Comparison of ENCODE assay signal across 1 cellular context in the genomic region with DNA sequence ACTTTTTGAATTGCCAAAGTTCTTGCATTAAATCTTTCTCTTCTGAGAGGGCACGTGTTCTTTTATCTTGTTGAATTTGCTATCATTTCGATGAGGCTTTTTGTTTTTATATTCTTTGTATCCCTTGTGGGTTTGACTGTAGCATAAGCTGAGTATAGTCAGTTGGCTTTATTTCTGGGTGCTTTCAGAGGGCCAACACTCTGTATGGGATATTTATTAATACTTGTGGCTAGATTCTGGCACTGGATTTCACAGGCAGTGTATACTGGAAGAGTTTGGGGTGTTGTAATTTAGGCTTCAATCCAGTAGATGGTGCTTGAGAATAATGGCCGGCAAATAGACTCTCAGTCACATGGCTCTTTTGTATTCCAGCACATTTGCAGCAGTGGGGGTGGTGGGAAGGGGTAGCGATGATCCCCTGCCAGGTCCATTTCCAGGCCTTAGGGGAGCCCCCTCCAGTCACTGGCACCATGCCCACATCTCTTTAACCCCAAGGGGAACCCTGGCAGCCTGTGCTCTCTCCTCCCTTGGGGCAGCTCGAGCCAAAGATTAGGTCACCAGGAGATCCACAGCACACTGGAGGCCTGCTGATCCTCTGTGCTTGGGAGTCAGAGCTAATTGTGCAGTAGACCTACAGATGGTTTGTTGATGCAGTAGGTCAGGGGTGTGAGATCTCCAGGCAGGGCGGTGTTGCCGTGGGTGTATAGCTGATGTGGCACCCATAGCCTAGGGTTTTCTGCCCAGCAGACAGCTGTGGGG.
TF ChIP-seq lines count a peak whose summit lies in the region.

No MANE protein-coding gene starts in this region.

TF ChIP-seq in H1, 55 proteins besides CTCF, POLR2A, EP300 and RAD21 (continued from another document):
- no peak for TF ChIP-seq KDM4A (IDR thresholded peaks at IDR 0.05; ENCODE audit: low read depth, low read length, severe bottlenecking)
- no peak for TF ChIP-seq POLR2AphosphoS5 (IDR thresholded peaks at IDR 0.05; ENCODE audit: low read depth, low read length)
- TF ChIP-seq, protein P1, sequence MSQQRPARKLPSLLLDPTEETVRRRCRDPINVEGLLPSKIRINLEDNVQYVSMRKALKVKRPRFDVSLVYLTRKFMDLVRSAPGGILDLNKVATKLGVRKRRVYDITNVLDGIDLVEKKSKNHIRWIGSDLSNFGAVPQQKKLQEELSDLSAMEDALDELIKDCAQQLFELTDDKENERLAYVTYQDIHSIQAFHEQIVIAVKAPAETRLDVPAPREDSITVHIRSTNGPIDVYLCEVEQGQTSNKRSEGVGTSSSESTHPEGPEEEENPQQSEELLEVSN (IDR thresholded peaks at IDR 0.05), result peak; percentile 47; the same call in 1 of the 2 replicates
- TF ChIP-seq, protein P2, sequence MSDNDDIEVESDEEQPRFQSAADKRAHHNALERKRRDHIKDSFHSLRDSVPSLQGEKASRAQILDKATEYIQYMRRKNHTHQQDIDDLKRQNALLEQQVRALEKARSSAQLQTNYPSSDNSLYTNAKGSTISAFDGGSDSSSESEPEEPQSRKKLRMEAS (IDR thresholded peaks at IDR 0.05), result peak; percentile 72
- no peak for TF ChIP-seq HDAC2 (IDR thresholded peaks at IDR 0.05; ENCODE audit: borderline replicate concordance in 1 of 2, low read depth in 2 of 2, low read length in 2 of 2)
- TF ChIP-seq YY1 (IDR thresholded peaks at IDR 0.05; ENCODE audit: low read depth, low read length), result peak; percentile 85; the same call in 1 of the 2 replicates
- TF ChIP-seq SP1 (IDR thresholded peaks at IDR 0.05; ENCODE audit: low read depth, low read length), result no peak
- no peak for TF ChIP-seq JUND (IDR thresholded peaks at IDR 0.05; ENCODE audit: low read length)
- TF ChIP-seq, protein P3, sequence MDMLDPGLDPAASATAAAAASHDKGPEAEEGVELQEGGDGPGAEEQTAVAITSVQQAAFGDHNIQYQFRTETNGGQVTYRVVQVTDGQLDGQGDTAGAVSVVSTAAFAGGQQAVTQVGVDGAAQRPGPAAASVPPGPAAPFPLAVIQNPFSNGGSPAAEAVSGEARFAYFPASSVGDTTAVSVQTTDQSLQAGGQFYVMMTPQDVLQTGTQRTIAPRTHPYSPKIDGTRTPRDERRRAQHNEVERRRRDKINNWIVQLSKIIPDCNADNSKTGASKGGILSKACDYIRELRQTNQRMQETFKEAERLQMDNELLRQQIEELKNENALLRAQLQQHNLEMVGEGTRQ (IDR thresholded peaks at IDR 0.05; ENCODE audit: low read length), result peak; percentile 54; the same call in 1 of the 2 replicates
